In the genomic region with DNA sequence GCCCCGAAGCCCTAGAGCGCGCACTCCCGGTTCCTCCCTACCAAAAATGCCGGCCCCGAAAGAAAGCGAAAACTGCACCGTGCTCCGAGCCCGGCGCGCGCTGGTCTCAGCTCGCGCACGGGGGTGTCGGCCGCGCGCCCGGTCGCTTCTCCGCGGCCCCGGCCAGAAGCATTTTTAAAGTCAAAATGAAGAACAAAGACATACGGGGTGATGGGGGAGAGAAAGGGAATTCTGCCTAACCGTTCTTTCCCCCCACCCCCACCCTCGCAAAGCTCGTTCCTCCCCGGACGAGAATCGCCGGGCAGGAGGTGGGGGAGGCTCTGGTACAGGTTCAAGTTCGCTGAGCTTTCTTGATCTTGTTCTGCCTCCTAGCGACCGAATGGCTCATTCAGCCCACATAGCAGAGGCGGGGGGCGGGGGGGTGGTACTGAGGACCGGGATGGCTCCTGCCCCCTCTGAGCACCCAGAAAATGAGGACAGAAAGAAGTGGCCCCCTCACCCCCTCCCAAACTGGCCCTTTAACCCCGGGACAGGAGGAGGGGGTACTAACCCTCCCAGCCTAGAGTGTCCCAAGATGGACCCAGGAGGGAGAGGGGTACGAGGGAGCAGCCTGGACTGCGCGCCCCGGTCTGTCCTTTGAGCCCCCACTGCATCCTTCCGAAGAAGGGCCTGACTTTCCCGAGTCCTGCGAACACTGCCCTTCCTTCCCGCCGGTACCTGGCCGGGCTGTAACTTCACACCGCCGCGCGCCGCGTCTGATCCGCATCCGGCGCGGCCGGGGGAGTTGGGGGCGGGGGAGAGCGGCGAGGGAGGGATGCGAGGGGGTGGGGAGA, we compare ENCODE assay signal across 1 cellular context.
A peak's percentile ranks its signal among the peaks of the same experiment; 100 is the strongest.
TF ChIP-seq lines count a peak whose summit lies in the region.

No MANE protein-coding gene starts in this region.

TF ChIP-seq in HEK293, 187 proteins besides CTCF, POLR2A, EP300 and RAD21 (continued from another document and continues in another):
- TF ChIP-seq, protein P1, sequence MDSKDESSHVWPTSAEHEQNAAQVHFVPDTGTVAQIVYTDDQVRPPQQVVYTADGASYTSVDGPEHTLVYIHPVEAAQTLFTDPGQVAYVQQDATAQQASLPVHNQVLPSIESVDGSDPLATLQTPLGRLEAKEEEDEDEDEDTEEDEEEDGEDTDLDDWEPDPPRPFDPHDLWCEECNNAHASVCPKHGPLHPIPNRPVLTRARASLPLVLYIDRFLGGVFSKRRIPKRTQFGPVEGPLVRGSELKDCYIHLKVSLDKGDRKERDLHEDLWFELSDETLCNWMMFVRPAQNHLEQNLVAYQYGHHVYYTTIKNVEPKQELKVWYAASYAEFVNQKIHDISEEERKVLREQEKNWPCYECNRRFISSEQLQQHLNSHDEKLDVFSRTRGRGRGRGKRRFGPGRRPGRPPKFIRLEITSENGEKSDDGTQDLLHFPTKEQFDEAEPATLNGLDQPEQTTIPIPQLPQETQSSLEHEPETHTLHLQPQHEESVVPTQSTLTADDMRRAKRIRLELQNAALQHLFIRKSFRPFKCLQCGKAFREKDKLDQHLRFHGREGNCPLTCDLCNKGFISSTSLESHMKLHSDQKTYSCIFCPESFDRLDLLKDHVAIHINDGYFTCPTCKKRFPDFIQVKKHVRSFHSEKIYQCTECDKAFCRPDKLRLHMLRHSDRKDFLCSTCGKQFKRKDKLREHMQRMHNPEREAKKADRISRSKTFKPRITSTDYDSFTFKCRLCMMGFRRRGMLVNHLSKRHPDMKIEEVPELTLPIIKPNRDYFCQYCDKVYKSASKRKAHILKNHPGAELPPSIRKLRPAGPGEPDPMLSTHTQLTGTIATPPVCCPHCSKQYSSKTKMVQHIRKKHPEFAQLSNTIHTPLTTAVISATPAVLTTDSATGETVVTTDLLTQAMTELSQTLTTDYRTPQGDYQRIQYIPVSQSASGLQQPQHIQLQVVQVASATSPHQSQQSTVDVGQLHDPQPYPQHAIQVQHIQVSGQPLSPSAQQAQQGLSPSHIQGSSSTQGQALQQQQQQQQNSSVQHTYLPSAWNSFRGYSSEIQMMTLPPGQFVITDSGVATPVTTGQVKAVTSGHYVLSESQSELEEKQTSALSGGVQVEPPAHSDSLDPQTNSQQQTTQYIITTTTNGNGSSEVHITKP (tag by site-specific recombination; IDR thresholded peaks at IDR 0.05), result peak; percentile 15; the same call in 1 of the 2 replicates
- TF ChIP-seq GLIS2 (tag by site-specific recombination; IDR thresholded peaks at IDR 0.05) (peak; percentile 77), ZBTB17 (tag by site-specific recombination; IDR thresholded peaks at IDR 0.05) (peak; percentile 43; the same call in 1 of the 2 replicates), ZNF654 (tag by site-specific recombination; IDR thresholded peaks at IDR 0.05; ENCODE audit: low read depth) (peak; percentile 88), IKZF3 (tag by site-specific recombination; IDR thresholded peaks at IDR 0.05) (peak; percentile 57), ZNF416 (tag by site-specific recombination; IDR thresholded peaks at IDR 0.05) (no peak), ZBTB10 (tag by site-specific recombination; IDR thresholded peaks at IDR 0.05) (peak; percentile 97), PRDM1 (tag by site-specific recombination; IDR thresholded peaks at IDR 0.05) (peak; percentile 40; the same call in 1 of the 2 replicates), ZNF549 (tag by site-specific recombination; IDR thresholded peaks at IDR 0.05) (no peak), TCF7L2 (IDR thresholded peaks at IDR 0.05; ENCODE audit: borderline replicate concordance, low read depth, low read length) (0 out of 2 replicates have a peak, but pooled peaks have one; percentile 7), ZNF707 (tag by site-specific recombination; IDR thresholded peaks at IDR 0.05) (no peak), ZBTB7A (tag by site-specific recombination; IDR thresholded peaks at IDR 0.05; ENCODE audit: low read depth) (peak; percentile 43; the same call in 1 of the 2 replicates), ZBTB20 (tag by site-specific recombination; IDR thresholded peaks at IDR 0.05) (peak; percentile 81), ZEB2 (tag by site-specific recombination; IDR thresholded peaks at IDR 0.05) (peak; percentile 79), ZNF600 (tag by site-specific recombination; IDR thresholded peaks at IDR 0.05) (peak; percentile 53; the same call in 1 of the 2 replicates), KLF17 (tag by site-specific recombination; IDR thresholded peaks at IDR 0.05) (peak; percentile 47; the same call in 1 of the 2 replicates), ZBTB44 (tag by site-specific recombination; IDR thresholded peaks at IDR 0.05) (no peak), ZNF335 (tag by site-specific recombination; conservative IDR thresholded peaks at IDR 0.05) (peak; percentile 71), ZBTB48 (tag by site-specific recombination; IDR thresholded peaks at IDR 0.05) (peak; percentile 27), ZBTB8A (tag by site-specific recombination; IDR thresholded peaks at IDR 0.05) (peak; percentile 18; the same call in 1 of the 2 replicates), KLF16 (tag by site-specific recombination; IDR thresholded peaks at IDR 0.05) (peak; percentile 48; the same call in 1 of the 2 replicates), GLI4 (tag by site-specific recombination; IDR thresholded peaks at IDR 0.05) (no peak), GLIS1 (tag by site-specific recombination; IDR thresholded peaks at IDR 0.05) (peak; percentile 54), KLF9 (tag by site-specific recombination; IDR thresholded peaks at IDR 0.05; ENCODE audit: low read depth) (peak; percentile 30; the same call in 1 of the 2 replicates), SP3 (tag by site-specific recombination; IDR thresholded peaks at IDR 0.05) (peak; percentile 57), ZNF341 (tag by site-specific recombination; IDR thresholded peaks at IDR 0.05; ENCODE audit: low read depth) (peak; percentile 89), SP7 (tag by site-specific recombination; IDR thresholded peaks at IDR 0.05) (peak; percentile 32; the same call in 1 of the 2 replicates), EGR2 (tag by site-specific recombination; IDR thresholded peaks at IDR 0.05; ENCODE audit: low read depth) (peak; percentile 75), SP2 (tag by site-specific recombination; IDR thresholded peaks at IDR 0.05) (peak; percentile 66), ZNF26 (tag by site-specific recombination; IDR thresholded peaks at IDR 0.05) (no peak), ZNF292 (tag by site-specific recombination; IDR thresholded peaks at IDR 0.05; ENCODE audit: borderline replicate concordance, low read depth) (no peak), ZNF366 (tag by site-specific recombination; conservative IDR thresholded peaks at IDR 0.05) (0 out of 2 replicates have a peak, but pooled peaks have one; percentile 39), ZFP37 (tag by site-specific recombination; IDR thresholded peaks at IDR 0.05) (no peak), ZNF394 (tag by site-specific recombination; IDR thresholded peaks at IDR 0.05; ENCODE audit: borderline replicate concordance) (peak; percentile 36; the same call in 1 of the 2 replicates)
- TF ChIP-seq, protein P2, sequence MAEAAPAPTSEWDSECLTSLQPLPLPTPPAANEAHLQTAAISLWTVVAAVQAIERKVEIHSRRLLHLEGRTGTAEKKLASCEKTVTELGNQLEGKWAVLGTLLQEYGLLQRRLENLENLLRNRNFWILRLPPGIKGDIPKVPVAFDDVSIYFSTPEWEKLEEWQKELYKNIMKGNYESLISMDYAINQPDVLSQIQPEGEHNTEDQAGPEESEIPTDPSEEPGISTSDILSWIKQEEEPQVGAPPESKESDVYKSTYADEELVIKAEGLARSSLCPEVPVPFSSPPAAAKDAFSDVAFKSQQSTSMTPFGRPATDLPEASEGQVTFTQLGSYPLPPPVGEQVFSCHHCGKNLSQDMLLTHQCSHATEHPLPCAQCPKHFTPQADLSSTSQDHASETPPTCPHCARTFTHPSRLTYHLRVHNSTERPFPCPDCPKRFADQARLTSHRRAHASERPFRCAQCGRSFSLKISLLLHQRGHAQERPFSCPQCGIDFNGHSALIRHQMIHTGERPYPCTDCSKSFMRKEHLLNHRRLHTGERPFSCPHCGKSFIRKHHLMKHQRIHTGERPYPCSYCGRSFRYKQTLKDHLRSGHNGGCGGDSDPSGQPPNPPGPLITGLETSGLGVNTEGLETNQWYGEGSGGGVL (tag by site-specific recombination; IDR thresholded peaks at IDR 0.05), result peak; percentile 87
- TF ChIP-seq, protein P3, sequence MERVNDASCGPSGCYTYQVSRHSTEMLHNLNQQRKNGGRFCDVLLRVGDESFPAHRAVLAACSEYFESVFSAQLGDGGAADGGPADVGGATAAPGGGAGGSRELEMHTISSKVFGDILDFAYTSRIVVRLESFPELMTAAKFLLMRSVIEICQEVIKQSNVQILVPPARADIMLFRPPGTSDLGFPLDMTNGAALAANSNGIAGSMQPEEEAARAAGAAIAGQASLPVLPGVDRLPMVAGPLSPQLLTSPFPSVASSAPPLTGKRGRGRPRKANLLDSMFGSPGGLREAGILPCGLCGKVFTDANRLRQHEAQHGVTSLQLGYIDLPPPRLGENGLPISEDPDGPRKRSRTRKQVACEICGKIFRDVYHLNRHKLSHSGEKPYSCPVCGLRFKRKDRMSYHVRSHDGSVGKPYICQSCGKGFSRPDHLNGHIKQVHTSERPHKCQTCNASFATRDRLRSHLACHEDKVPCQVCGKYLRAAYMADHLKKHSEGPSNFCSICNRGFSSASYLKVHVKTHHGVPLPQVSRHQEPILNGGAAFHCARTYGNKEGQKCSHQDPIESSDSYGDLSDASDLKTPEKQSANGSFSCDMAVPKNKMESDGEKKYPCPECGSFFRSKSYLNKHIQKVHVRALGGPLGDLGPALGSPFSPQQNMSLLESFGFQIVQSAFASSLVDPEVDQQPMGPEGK (tag by site-specific recombination; IDR thresholded peaks at IDR 0.05), result peak; percentile 99
- TF ChIP-seq, protein P4, sequence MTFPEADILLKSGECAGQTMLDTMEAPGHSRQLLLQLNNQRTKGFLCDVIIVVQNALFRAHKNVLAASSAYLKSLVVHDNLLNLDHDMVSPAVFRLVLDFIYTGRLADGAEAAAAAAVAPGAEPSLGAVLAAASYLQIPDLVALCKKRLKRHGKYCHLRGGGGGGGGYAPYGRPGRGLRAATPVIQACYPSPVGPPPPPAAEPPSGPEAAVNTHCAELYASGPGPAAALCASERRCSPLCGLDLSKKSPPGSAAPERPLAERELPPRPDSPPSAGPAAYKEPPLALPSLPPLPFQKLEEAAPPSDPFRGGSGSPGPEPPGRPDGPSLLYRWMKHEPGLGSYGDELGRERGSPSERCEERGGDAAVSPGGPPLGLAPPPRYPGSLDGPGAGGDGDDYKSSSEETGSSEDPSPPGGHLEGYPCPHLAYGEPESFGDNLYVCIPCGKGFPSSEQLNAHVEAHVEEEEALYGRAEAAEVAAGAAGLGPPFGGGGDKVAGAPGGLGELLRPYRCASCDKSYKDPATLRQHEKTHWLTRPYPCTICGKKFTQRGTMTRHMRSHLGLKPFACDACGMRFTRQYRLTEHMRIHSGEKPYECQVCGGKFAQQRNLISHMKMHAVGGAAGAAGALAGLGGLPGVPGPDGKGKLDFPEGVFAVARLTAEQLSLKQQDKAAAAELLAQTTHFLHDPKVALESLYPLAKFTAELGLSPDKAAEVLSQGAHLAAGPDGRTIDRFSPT (tag by site-specific recombination; IDR thresholded peaks at IDR 0.05), result peak; percentile 27
